ENCODE assay signal across 9 cellular contexts in genomic region chr22:16783930-16784354, GRCh38. TPM values are rescaled to one million over a fixed set of nuclear protein-coding genes. Genes with fewer than 3 reads are reported as not detected.
DNase-seq lines count a peak whose midpoint lies in the region; ATAC-seq and TF ChIP-seq lines count a peak whose summit lies in the region.
"Had no signal": no experiment of that assay in that cellular context is flagged by ENCODE, and none has a peak within 500 bp of the region (broad histone marks: within the 10 kb centered on the region; RNA-seq: fewer than 3 reads in every experiment).

No MANE protein-coding gene starts in this region.

- H3K4me3 ChIP-seq in AG10803 (ENCODE audit: low read length) (no peak overlapping the region), fibroblast of the aortic adventitia (ENCODE audit: low read depth, low read length) (no peak overlapping the region)

- DNase-seq in AG10803 (ENCODE audit: low read depth): no peak
- DNase-seq in NCI-H446 treated with DMSO at 0.1 percent for 48 hours (lab: John Stamatoyannopoulos, UW): peak; percentile 3
- no peak for DNase-seq in fibroblast of the aortic adventitia (ENCODE audit: low read depth)
- no peak for DNase-seq in effector CD4-positive, alpha-beta T cell
- DNase-seq in NCI-H146 (lab: John Stamatoyannopoulos, UW): no peak
- DNase-seq in Right ventricle myocardium inferior (ENCODE audit: missing footprints): no peak

- TF ChIP-seq CTCF in AG10803 (conservative IDR thresholded peaks at IDR 0.05; ENCODE audit: low read length): peak; percentile 31; the same call in 1 of the 2 replicates
- peak; percentile 43 for TF ChIP-seq CTCF in GM12873 (IDR thresholded peaks at IDR 0.05; ENCODE audit: insufficient read depth, low read depth, low read length, missing control alignments)
- peak; percentile 31 for TF ChIP-seq CTCF in fibroblast of the aortic adventitia (IDR thresholded peaks at IDR 0.05; ENCODE audit: insufficient read depth, low read length)

- ATAC-seq in GM19023 (IDR thresholded peaks at IDR 0.05; ENCODE audit: unreplicated experiment) (no peak), Right ventricle myocardium inferior (no peak)

- intact Hi-C loops in Right ventricle myocardium inferior (cut with DNase I): no loop called here

RNA-seq across cellular contexts. Expression of gene XKR3, which starts 41.3 kb away (rescaled TPM):
- total RNA-seq in fibroblast of the aortic adventitia (ENCODE audit: low replicate concordance) (0.09 TPM in 1 of 2 replicates, not detected in the other), Right ventricle myocardium inferior (not detected)
- total RNA-seq: myocyte had no signal
